15 cellular contexts compared by ENCODE assay signal in genomic region chr17:63190821-63191220, GRCh38.
"Had no signal": no experiment of that assay in that cellular context is flagged by ENCODE, and none has a peak within 500 bp of the region (broad histone marks: within the 10 kb centered on the region; RNA-seq: fewer than 3 reads in every experiment).

No MANE protein-coding gene starts in this region.

- H3K27ac Mint-ChIP-seq: nephron progenitor cell had no signal

- DNase-seq: activated CD4-positive, alpha-beta T cell treated with anti-CD3 and anti-CD28 coated beads for 48 hours; activated naive CD4-positive, alpha-beta T cell treated with Interleukin-2 at 50 U/mL for 16 hours; dermis blood vessel endothelial cell; esophagus squamous epithelium; foreskin fibroblast; islet precursor cell; mesenchymal stem cell; nephron progenitor cell; sigmoid colon; stimulated activated CD4-positive, alpha-beta T cell treated with anti-CD3 and anti-CD28 coated beads, Interleukin-2, amount 100 ng/mL, for 24 hours; stimulated activated naive CD4-positive, alpha-beta T cell treated with Interleukin-2 at 50 U/mL for 16 hours; T-helper 1 cell; testis; WERI-Rb-1 had no signal

- H3K27me3 Mint-ChIP-seq: central memory CD8-positive, alpha-beta T cell had no signal

- H3K9me3 Mint-ChIP-seq: central memory CD8-positive, alpha-beta T cell; nephron progenitor cell had no signal

- H3K4me1 Mint-ChIP-seq: central memory CD8-positive, alpha-beta T cell; nephron progenitor cell had no signal

- H3K4me3 Mint-ChIP-seq: central memory CD8-positive, alpha-beta T cell; nephron progenitor cell had no signal
